In the genomic region with DNA sequence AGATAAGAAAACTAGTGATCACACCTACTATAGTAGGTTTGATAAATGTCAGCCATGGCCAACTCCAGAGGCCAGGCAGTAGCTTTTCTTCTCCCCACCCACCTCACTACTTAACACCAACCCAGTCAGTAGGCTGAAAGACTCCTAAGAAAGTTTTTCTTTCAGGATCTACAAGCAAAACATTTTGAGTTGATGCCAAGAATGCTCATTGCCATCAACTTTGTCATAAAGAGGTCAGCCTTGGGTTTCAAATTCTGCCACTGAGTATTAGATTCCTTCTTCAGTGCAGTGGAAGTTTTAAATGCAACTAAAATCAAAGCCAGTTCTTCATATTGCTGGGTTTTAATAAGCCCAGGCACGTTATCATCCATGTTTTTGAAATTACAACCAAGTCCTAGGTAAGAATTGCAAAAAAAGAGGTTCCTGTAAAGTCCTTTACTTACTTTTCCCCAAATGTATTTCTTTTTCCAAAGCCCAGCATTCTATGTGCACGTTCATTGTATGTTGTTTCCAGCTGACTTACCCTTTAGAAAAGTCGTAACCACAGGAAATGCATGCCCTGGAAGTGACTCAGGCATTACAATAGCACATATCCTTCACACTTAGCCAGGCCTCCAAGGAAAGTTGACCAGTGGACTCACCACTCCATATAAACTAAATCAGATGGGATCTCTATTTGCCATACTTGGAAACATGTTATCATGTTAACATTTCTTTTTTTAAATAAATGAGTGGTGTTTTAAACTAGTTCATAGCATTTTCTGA, we compare ENCODE assay signal across 15 cellular contexts.
DNase-seq lines count a peak whose midpoint lies in the region; ATAC-seq, FAIRE-seq and TF ChIP-seq lines count a peak whose summit lies in the region.
"Had no signal": no experiment of that assay in that cellular context is flagged by ENCODE, and none has a peak within 500 bp of the region (broad histone marks: within the 10 kb centered on the region; RNA-seq: fewer than 3 reads in every experiment).

No MANE protein-coding gene starts in this region.

- FAIRE-seq in RCC 7860 (lab: Jason Lieb, UNC): peak; percentile 78

- peak; percentile 10 for DNase-seq in GM03348 (ENCODE audit: low spot score)
- DNase-seq in RCC 7860 (ENCODE audit: low spot score): peak; percentile 31
- DNase-seq in epithelial cell of proximal tubule (ENCODE audit: low read depth): peak; percentile 47
- peak; percentile 18 for DNase-seq in myocyte (ENCODE audit: low read depth)
- no peak for DNase-seq in T-helper 2 cell treated with Interferon-gamma antibody and Interleukin-4, amounts not matched to agents 5 μg/mL and 100 μg/mL, for 36 hours (ENCODE audit: low spot score)
- no peak for DNase-seq in DMS79 treated with DMSO at 0.1 percent for 48 hours (lab: John Stamatoyannopoulos, UW)
- DNase-seq: cortex of kidney, heart left ventricle, KBM-7, OCI-M1, retina, T1000 had no signal

- H3K4me3 ChIP-seq in epithelial cell of proximal tubule (ENCODE audit: low read depth, low read length): no peak overlapping the region
- H3K4me3 ChIP-seq: heart left ventricle had no signal

- no peak overlapping the region for H3K27ac Mint-ChIP-seq in T-helper 2 cell treated with Interferon-gamma antibody and Interleukin-4, amounts not matched to agents 5 μg/mL and 100 μg/mL, for 36 hours
- H3K27ac Mint-ChIP-seq: activated naive CD4-positive, alpha-beta T cell treated with anti-CD3 and anti-CD28 coated beads, Interleukin-2, amount 50 U/mL, for 72 hours had no signal

- H3K27me3 Mint-ChIP-seq in T-helper 2 cell treated with Interferon-gamma antibody and Interleukin-4, amounts not matched to agents 5 μg/mL and 100 μg/mL, for 36 hours (ENCODE audit: low read depth): no peaks in the 10 kb centered on the region

- ATAC-seq in HG02938 (IDR thresholded peaks at IDR 0.05; ENCODE audit: unreplicated experiment) (no peak), HG02610 (IDR thresholded peaks at IDR 0.05; ENCODE audit: unreplicated experiment) (no peak)
- ATAC-seq: activated naive CD4-positive, alpha-beta T cell treated with anti-CD3 and anti-CD28 coated beads, Interleukin-2, amount 50 U/mL, for 72 hours; heart left ventricle had no signal

- peaks cover 2% of the 10 kb centered on the region for H3K9me3 Mint-ChIP-seq in T-helper 2 cell treated with Interferon-gamma antibody and Interleukin-4, amounts not matched to agents 5 μg/mL and 100 μg/mL, for 36 hours

- H3K4me3 Mint-ChIP-seq in T-helper 2 cell treated with Interferon-gamma antibody and Interleukin-4, amounts not matched to agents 5 μg/mL and 100 μg/mL, for 36 hours: no peak overlapping the region

- TF ChIP-seq CTCF in epithelial cell of proximal tubule (conservative IDR thresholded peaks at IDR 0.05; ENCODE audit: low read depth, low read length): no peak

- H3K4me1 Mint-ChIP-seq in T-helper 2 cell treated with Interferon-gamma antibody and Interleukin-4, amounts not matched to agents 5 μg/mL and 100 μg/mL, for 36 hours (ENCODE audit: low read depth): no peaks in the 10 kb centered on the region

- no peaks in the 10 kb centered on the region for H3K36me3 Mint-ChIP-seq in T-helper 2 cell treated with Interferon-gamma antibody and Interleukin-4, amounts not matched to agents 5 μg/mL and 100 μg/mL, for 36 hours (ENCODE audit: low read depth)

Comparison
In these comparisons a context has a peak if more than half of its experiments do, and no peak if none do; other contexts are left out.
1. DNase-seq: peak in GM03348 (single experiment), RCC 7860 (single experiment), epithelial cell of proximal tubule (single experiment) and myocyte (single experiment); none in T-helper 2 cell treated with Interferon-gamma antibody and Interleukin-4, amounts not matched to agents 5 μg/mL and 100 μg/mL, for 36 hours (single experiment) and DMS79 treated with DMSO at 0.1 percent for 48 hours (single experiment).